Comparison of ENCODE assay signal across 9 cellular contexts in the genomic region with DNA sequence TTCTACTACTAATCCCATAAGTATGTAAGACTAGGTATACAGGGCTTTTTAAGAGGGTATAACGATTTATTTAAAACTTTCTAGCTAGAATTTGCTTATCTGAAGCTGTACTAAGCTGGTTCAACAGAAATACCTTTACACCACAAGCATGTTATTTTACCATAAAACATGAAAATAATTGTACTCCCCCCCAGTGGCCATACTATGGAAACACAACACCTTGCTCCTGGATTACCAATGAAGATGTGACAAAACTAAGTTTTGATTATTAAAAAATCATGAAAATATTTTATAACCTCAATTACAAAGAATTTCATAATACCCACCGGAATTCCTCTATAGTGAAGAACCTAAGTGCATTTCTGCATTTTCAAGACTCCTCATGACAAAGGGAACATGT. TPM values are rescaled to one million over a fixed set of nuclear protein-coding genes. Genes with fewer than 3 reads are reported as not detected.
DNase-seq lines count a peak whose midpoint lies in the region; ATAC-seq and TF ChIP-seq lines count a peak whose summit lies in the region.
"Had no signal": no experiment of that assay in that cellular context is flagged by ENCODE, and none has a peak within 500 bp of the region (broad histone marks: within the 10 kb centered on the region; RNA-seq: fewer than 3 reads in every experiment).

No MANE protein-coding gene starts in this region.

- ATAC-seq in T-helper 17 cell (peak; percentile 69), left colon (peak; percentile 30)

- H3K27ac Mint-ChIP-seq in T-helper 17 cell: peak overlapping the region; percentile 93

- no peaks in the 10 kb centered on the region for H3K27me3 Mint-ChIP-seq in T-helper 17 cell

- intact Hi-C loops in left colon (cut with DNase I, micrococcal nuclease): no loop called here

- peak; percentile 46 for DNase-seq in GF-D8 (lab: John Stamatoyannopoulos, UW)
- no peak for DNase-seq in HFF-Myc (ENCODE audit: extremely low read depth, low read depth)
- DNase-seq in T-helper 17 cell: no peak
- DNase-seq in left colon: no peak
- no peak for DNase-seq in T-helper 9 cell
- DNase-seq in NCI-H187 (lab: John Stamatoyannopoulos, UW): no peak
- DNase-seq in NCI-H1417 treated with DMSO at 0.1 percent for 48 hours (lab: John Stamatoyannopoulos, UW): no peak
- no peak for DNase-seq in activated T-cell treated with anti-CD3 and anti-CD28 coated beads, Interleukin-2, amount 50 U/mL, for 48 hours

- TF ChIP-seq CTCF in HFF-Myc (IDR thresholded peaks at IDR 0.05; ENCODE audit: low read depth, low read length, missing control alignments): peak; percentile 35

- H3K9me3 ChIP-seq in T-helper 17 cell (ENCODE audit: control insufficient read depth, low read length, poor library complexity, severe bottlenecking): no peaks in the 10 kb centered on the region
- H3K9me3 ChIP-seq: SJSA1 had no signal

- H3K4me3 ChIP-seq in HFF-Myc (replicated peaks; ENCODE audit: low read depth, low read length): no peak overlapping the region
- H3K4me3 ChIP-seq: SJSA1 had no signal

- H3K4me3 Mint-ChIP-seq in T-helper 17 cell: no peak overlapping the region

- peaks cover 2% of the 10 kb centered on the region for H3K36me3 Mint-ChIP-seq in T-helper 17 cell (ENCODE audit: low read depth)

- H3K4me1 Mint-ChIP-seq in T-helper 17 cell: peaks cover 39% of the 10 kb centered on the region

RNA-seq across cellular contexts. Expression of gene LPIN2, which starts 27.3 kb away (rescaled TPM):
- total RNA-seq in T-helper 17 cell: 10 to 100 TPM; 75.8 to 84.8 TPM
- total RNA-seq in left colon: 10 to 100 TPM; 40.5 to 58.5 TPM
